In the genomic region with DNA sequence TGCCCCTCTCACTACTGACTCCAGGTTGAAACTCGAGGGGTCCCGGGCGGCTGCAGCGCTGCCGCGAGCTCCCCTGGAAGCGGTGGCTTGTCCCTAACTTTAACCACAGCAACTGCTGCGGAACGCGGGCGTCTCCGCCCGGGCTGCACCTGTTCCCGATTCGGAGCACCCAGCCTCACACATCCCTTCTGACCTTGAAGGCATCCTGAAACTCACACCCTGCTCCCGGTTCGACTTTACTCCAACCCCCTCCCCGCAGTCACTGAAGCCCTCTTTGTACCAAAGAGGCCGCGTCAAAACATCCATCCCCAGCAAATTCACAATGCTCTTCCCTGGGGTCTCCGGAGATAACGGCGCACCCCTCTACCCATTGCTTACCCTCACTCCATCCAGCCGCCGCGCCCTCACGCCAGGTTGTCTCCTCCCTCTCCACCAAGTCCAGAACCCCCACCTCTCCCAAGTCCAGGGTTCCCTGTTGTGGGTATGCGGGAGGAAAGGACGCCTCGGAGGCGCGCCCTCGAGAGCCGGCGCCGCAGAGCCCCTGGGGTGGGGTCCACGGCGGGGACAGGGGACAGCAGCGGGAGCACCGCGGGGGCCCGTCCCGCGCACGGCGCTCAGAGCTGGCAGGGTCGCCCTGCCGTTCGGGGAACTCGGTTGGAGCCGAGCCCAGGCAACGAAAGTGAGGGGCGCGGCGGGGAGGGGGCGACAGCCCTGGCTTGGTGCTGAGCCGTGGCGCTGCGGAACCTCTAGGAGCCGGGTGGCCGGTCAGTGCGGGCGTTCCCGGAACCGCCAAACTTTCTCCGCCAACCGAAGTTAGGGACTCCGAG, we compare ENCODE assay signal across 8 cellular contexts. TPM values are rescaled to one million over a fixed set of nuclear protein-coding genes. Genes with fewer than 3 reads are reported as not detected.
DNase-seq lines count a peak whose midpoint lies in the region; ATAC-seq and TF ChIP-seq lines count a peak whose summit lies in the region.

No MANE protein-coding gene starts in this region.

- H2BK15ac ChIP-seq in neuronal stem cell (ENCODE audit: low read length), result peak overlapping the region; percentile 31

- H3K4me2 ChIP-seq in neuronal stem cell (ENCODE audit: insufficient read depth, low read length, poor library complexity, severe bottlenecking), result peak overlapping the region; percentile 93

- no peak overlapping the region for H4K91ac ChIP-seq in neuronal stem cell (ENCODE audit: low read depth, low read length, poor library complexity)

- peaks cover 80% of the 10 kb centered on the region for H3K27me3 ChIP-seq in ectodermal cell (ENCODE audit: control insufficient read depth, insufficient read depth, low read length, poor library complexity, severe bottlenecking)
- H3K27me3 ChIP-seq in neuronal stem cell (ENCODE audit: control insufficient read depth in 3 of 3, insufficient read depth in 3 of 3, low read depth in 1 of 3, low read length in 3 of 3), result peaks cover 17 to 90% (median 44%) of the 10 kb centered on the region in 3 experiments
- peaks cover 16% of the 10 kb centered on the region for H3K27me3 ChIP-seq in adrenal gland

- no peak overlapping the region for H2BK12ac ChIP-seq in neuronal stem cell (ENCODE audit: low read length)

- intact Hi-C loops in adrenal gland (cut with DNase I), result loop anchor here in 1 of 2 donors (10.0 kb wide), 1 partner anchor 189 kb away; no protein-coding TSS in a partner anchor

- H3K14ac ChIP-seq in neuronal stem cell (ENCODE audit: low read length), result peak overlapping the region; percentile 90

- H3K18ac ChIP-seq in neuronal stem cell (ENCODE audit: low read length), result peak overlapping the region; percentile 54

- H3K4ac ChIP-seq in neuronal stem cell (ENCODE audit: low read length), result no peak overlapping the region

- peak overlapping the region; percentile 90 for H2AFZ ChIP-seq in neuronal stem cell (ENCODE audit: low read length)

- H3K4me3 ChIP-seq in ectodermal cell (ENCODE audit: insufficient read depth, low read depth, low read length) (peak overlapping the region; percentile 61), neuronal stem cell (ENCODE audit: low read length in 2 of 2) (peak overlapping the region; percentile 39 to 88), adrenal gland (peak overlapping the region in 2 of 4 donors; percentile 34 to 67)

- TF ChIP-seq CTCF in adrenal gland (IDR thresholded peaks at IDR 0.05), result no peak

- no peak overlapping the region for H2BK120ac ChIP-seq in neuronal stem cell (ENCODE audit: low read depth, low read length)

- peak overlapping the region; percentile 12 for H3K23ac ChIP-seq in neuronal stem cell (ENCODE audit: low read depth, low read length, poor library complexity)

- no peak overlapping the region for H2BK5ac ChIP-seq in neuronal stem cell (ENCODE audit: low read length)

- no peak overlapping the region for H3K27ac ChIP-seq in ectodermal cell (ENCODE audit: insufficient read depth, low read depth, low read length, poor library complexity, severe bottlenecking)
- H3K27ac ChIP-seq in neuronal stem cell (replicated peaks; ENCODE audit: low read length), result no peak overlapping the region
- no peak overlapping the region for H3K27ac ChIP-seq in adrenal gland

- H3K79me1 ChIP-seq in neuronal stem cell (ENCODE audit: low read depth, low read length), result no peaks in the 10 kb centered on the region

- H3K4me1 ChIP-seq in ectodermal cell (ENCODE audit: control insufficient read depth, insufficient read depth, low read length) (peaks cover 8% of the 10 kb centered on the region), neuronal stem cell (ENCODE audit: control insufficient read depth in 2 of 2, insufficient read depth in 1 of 2, low read depth in 1 of 2, low read length in 2 of 2) (peaks cover 0 to 12% of the 10 kb centered on the region in 2 donors), adrenal gland (replicated peaks in 1 of 2) (peaks cover 10 to 13% of the 10 kb centered on the region in 2 donors)

- ATAC-seq in HG02852 (IDR thresholded peaks at IDR 0.05; ENCODE audit: unreplicated experiment), result no peak
- ATAC-seq in HG03460 (IDR thresholded peaks at IDR 0.05; ENCODE audit: unreplicated experiment), result no peak

- DNase-seq in Daoy (ENCODE audit: low read depth), result peak; percentile 4
- peak; percentile 26 for DNase-seq in HT-29 (ENCODE audit: low spot score)
- peak; percentile 11 for DNase-seq in neuronal stem cell (ENCODE audit: low spot score)
- no peak for DNase-seq in AG20443 (ENCODE audit: low spot score)
- no peak for DNase-seq in adrenal gland

- no peak overlapping the region for H4K8ac ChIP-seq in neuronal stem cell (ENCODE audit: low read depth, low read length)

- H3K9ac ChIP-seq in neuronal stem cell (ENCODE audit: low read depth, low read length, poor library complexity), result no peak overlapping the region

- H3K36me3 ChIP-seq in ectodermal cell (ENCODE audit: control insufficient read depth, insufficient read depth, low read length) (no peaks in the 10 kb centered on the region), neuronal stem cell (replicated peaks in 1 of 2; ENCODE audit: control insufficient read depth in 2 of 2, insufficient read depth in 2 of 2, low read length in 2 of 2) (no peaks in the 10 kb centered on the region), adrenal gland (replicated peaks in 1 of 2) (no peaks in the 10 kb centered on the region)

- TF ChIP-seq POLR2A in adrenal gland (IDR thresholded peaks at IDR 0.05), result no peak

- H3K9me3 ChIP-seq in ectodermal cell (ENCODE audit: control insufficient read depth, low read length), result no peaks in the 10 kb centered on the region
- H3K9me3 ChIP-seq in neuronal stem cell (replicated peaks in 1 of 2; ENCODE audit: control insufficient read depth in 2 of 2, insufficient read depth in 1 of 2, low read depth in 1 of 2, low read length in 2 of 2), result peaks cover 0 to 3% of the 10 kb centered on the region in 2 donors
- H3K9me3 ChIP-seq in adrenal gland (replicated peaks in 1 of 3), result no peaks in the 10 kb centered on the region

- WGBS in ectodermal cell, 2 experiments, result 2% methylated on average over 68 of the region's 68 CpGs
- no CpG with 5 or more reads among the region's 68 CpGs for WGBS in neuronal stem cell (ENCODE audit: extremely low coverage in 2 of 2, insufficient read length in 2 of 2, insufficient replicate concordance in 1 of 2), 2 donors
- WGBS in adrenal gland, 4 donors, result 1 to 3% (median 2%) methylated on average over 34 to 68 of the region's 68 CpGs

- no peak overlapping the region for H2AK5ac ChIP-seq in neuronal stem cell (ENCODE audit: low read depth, low read length)

RNA-seq across cellular contexts. Expression of a gene that starts 0.9 kb away (rescaled TPM):
- total RNA-seq in Daoy (2014; rRNA removed; shearing (Covaris generic)), result 2.8 and 3.1 TPM in 2 replicates
- 29.3 and 35.9 TPM in 2 replicates for total RNA-seq in HT-29 (2014; rRNA removed; shearing (Covaris generic))
- polyA plus RNA-seq in ectodermal cell (2013, experiment 1 of 4), result 3.6 TPM
- polyA plus RNA-seq in ectodermal cell (2013, experiment 2 of 4), result 2.3 TPM
- polyA plus RNA-seq in ectodermal cell (2013, experiment 3 of 4), result 2.4 TPM
- polyA plus RNA-seq in ectodermal cell (2013, experiment 4 of 4), result 2.6 TPM
- 1.3 TPM for polyA plus RNA-seq in neuronal stem cell (2013, experiment 1 of 2)
- 1.4 TPM for polyA plus RNA-seq in neuronal stem cell (2013, experiment 2 of 2)
- 1 to 10 TPM; 1.6 to 9.3 (median 3.9) TPM for total RNA-seq in adrenal gland
- 1 to 10 TPM; 1.6 to 2.8 (median 1.8) TPM for polyA plus RNA-seq in adrenal gland

Comparison
In these comparisons a context has a peak if more than half of its experiments do, and no peak if none do; other contexts are left out.
1. DNase-seq: peak in Daoy (single experiment), HT-29 (single experiment) and neuronal stem cell (single experiment); none in AG20443 (single experiment) and adrenal gland (0 of 7).